In genomic region chr14:60775296-60775695, GRCh38 we compare ENCODE assay signal across 20 cellular contexts. TPM values are rescaled to one million over a fixed set of nuclear protein-coding genes. Genes with fewer than 3 reads are reported as not detected.
DNase-seq lines count a peak whose midpoint lies in the region; ATAC-seq and TF ChIP-seq lines count a peak whose summit lies in the region.
"Had no signal": no experiment of that assay in that cellular context is flagged by ENCODE, and none has a peak within 500 bp of the region (broad histone marks: within the 10 kb centered on the region; RNA-seq: fewer than 3 reads in every experiment).

No MANE protein-coding gene starts in this region.

- CTCF ChIA-PET in CD4-positive, alpha-beta T cell (lab: Charles Lee), result no interaction called here

- H3K9me3 ChIP-seq in CD4-positive, alpha-beta T cell (ENCODE audit: control insufficient read depth, low read length), result no peaks in the 10 kb centered on the region
- H3K9me3 ChIP-seq: BLaER1, heart left ventricle had no signal

- no peak overlapping the region for H3K4me3 Mint-ChIP-seq in CD4-positive, alpha-beta T cell
- H3K4me3 Mint-ChIP-seq: brain had no signal

- ATAC-seq in CD4-positive, alpha-beta T cell (ENCODE audit: poor library complexity), result no peak
- ATAC-seq: heart left ventricle, left cardiac atrium had no signal

- intact Hi-C loops in CD4-positive, alpha-beta T cell (cut with DNase I, micrococcal nuclease), result no loop called here

- H3K9me3 Mint-ChIP-seq in CD4-positive, alpha-beta T cell, result no peaks in the 10 kb centered on the region
- H3K9me3 Mint-ChIP-seq: brain had no signal

- peak; percentile 4 for DNase-seq in Caki2 (ENCODE audit: low read depth)
- peak; percentile 72 for DNase-seq in M059J (ENCODE audit: low read depth)
- peak; percentile 68 for DNase-seq in choroid plexus epithelial cell (ENCODE audit: low read depth)
- peak; percentile 46 for DNase-seq in non-pigmented ciliary epithelial cell (ENCODE audit: low read depth)
- no peak for DNase-seq in H7
- DNase-seq in T1000 (lab: John Stamatoyannopoulos, UW), result no peak
- no peak for DNase-seq in activated CD4-positive, alpha-beta T cell treated with anti-CD3 and anti-CD28 coated beads for 1 hour
- no peak for DNase-seq in CD4-positive, alpha-beta T cell
- DNase-seq: activated effector memory CD4-positive, alpha-beta T cell treated with anti-CD3 and anti-CD28 coated beads, Interleukin-2, amount 50 U/mL, for 16 hours; DND-41; effector CD8-positive, alpha-beta T cell; heart left ventricle; left cardiac atrium; NCI-H1092 treated with DMSO at 0.1 percent for 48 hours; NCI-H2227 treated with DMSO at 0.1 percent for 48 hours; substantia nigra had no signal

- no peaks in the 10 kb centered on the region for H3K36me3 ChIP-seq in H7 (replicated peaks; ENCODE audit: control insufficient read depth, insufficient read depth, low read length)
- H3K36me3 ChIP-seq: BLaER1, heart left ventricle had no signal

- H3K27ac ChIP-seq in CD4-positive, alpha-beta T cell (ENCODE audit: low read depth, low read length), result no peak overlapping the region
- H3K27ac ChIP-seq: BLaER1, heart left ventricle, parathyroid adenoma, VCaP had no signal

- H3K4me1 Mint-ChIP-seq in CD4-positive, alpha-beta T cell (ENCODE audit: low read depth), result peaks cover 14% of the 10 kb centered on the region
- H3K4me1 Mint-ChIP-seq: brain had no signal

- H3K4me3 ChIP-seq in choroid plexus epithelial cell (ENCODE audit: low read depth, low read length), result no peak overlapping the region
- no peak overlapping the region for H3K4me3 ChIP-seq in H7 (ENCODE audit: insufficient read depth, low read depth, low read length)
- H3K4me3 ChIP-seq: BLaER1, heart left ventricle had no signal

- no peak overlapping the region for H3K27ac Mint-ChIP-seq in CD4-positive, alpha-beta T cell
- H3K27ac Mint-ChIP-seq: brain had no signal

- no peaks in the 10 kb centered on the region for H3K27me3 Mint-ChIP-seq in CD4-positive, alpha-beta T cell
- H3K27me3 Mint-ChIP-seq: brain had no signal

- H3K27me3 ChIP-seq in H7 (ENCODE audit: control insufficient read depth, insufficient read depth, low read length), result no peaks in the 10 kb centered on the region
- no peaks in the 10 kb centered on the region for H3K27me3 ChIP-seq in CD4-positive, alpha-beta T cell (ENCODE audit: control insufficient read depth, insufficient read depth, low read length)
- H3K27me3 ChIP-seq: BLaER1, heart left ventricle had no signal

- no peak for TF ChIP-seq CTCF in choroid plexus epithelial cell (conservative IDR thresholded peaks at IDR 0.05; ENCODE audit: low read depth, low read length)
- TF ChIP-seq CTCF in CD4-positive, alpha-beta T cell (IDR thresholded peaks at IDR 0.05), result no peak

- H3K36me3 Mint-ChIP-seq in CD4-positive, alpha-beta T cell (ENCODE audit: low read depth), result peaks cover 6% of the 10 kb centered on the region

- POLR2A ChIA-PET in CD4-positive, alpha-beta T cell (lab: Charles Lee), result no interaction called here

- in situ Hi-C loops in Caki2 (cut with HindIII; ENCODE audit: low pct_unique_long_range_greater_than_20kb, low sequenced_read_pairs), result no loop called here

RNA-seq across cellular contexts. Expression of gene MNAT1, which starts 40.7 kb away (rescaled TPM):
- total RNA-seq in Caki2 (2014; rRNA removed; shearing (Covaris generic); ENCODE audit: low replicate concordance), result 49.3 and 94.1 TPM in 2 replicates
- total RNA-seq in M059J (2014; rRNA removed; shearing (Covaris generic)), result 81.6 and 99.3 TPM in 2 replicates
- total RNA-seq in H7 (2014; rRNA removed; shearing (Covaris generic)), result 57.4 and 78.2 TPM in 2 replicates
- total RNA-seq in CD4-positive, alpha-beta T cell, result 10 to 100 TPM; 15.4 to 15.9 TPM

RNA-seq across cellular contexts. Expression of gene SIX4, which starts 51.1 kb away (rescaled TPM):
- 3.5 and 4.8 TPM in 2 replicates for total RNA-seq in Caki2 (2014; rRNA removed; shearing (Covaris generic); ENCODE audit: low replicate concordance)
- total RNA-seq in M059J (2014; rRNA removed; shearing (Covaris generic)), result 17.9 and 23.8 TPM in 2 replicates
- total RNA-seq in H7 (2014; rRNA removed; shearing (Covaris generic)), result 24.7 and 25.8 TPM in 2 replicates
- not detected for total RNA-seq in CD4-positive, alpha-beta T cell

Comparison
In these comparisons a context has a peak if more than half of its experiments do, and no peak if none do; other contexts are left out.
1. DNase-seq: peak in Caki2 (single experiment), M059J (single experiment), choroid plexus epithelial cell (single experiment) and non-pigmented ciliary epithelial cell (single experiment); none in H7 (single experiment), T1000 (single experiment), activated CD4-positive, alpha-beta T cell treated with anti-CD3 and anti-CD28 coated beads for 1 hour (single experiment) and CD4-positive, alpha-beta T cell (0 of 10).